26 cellular contexts compared by ENCODE assay signal in genomic region chrX:19661977-19662376, GRCh38.
DNase-seq lines count a peak whose midpoint lies in the region; ATAC-seq, FAIRE-seq and TF ChIP-seq lines count a peak whose summit lies in the region.
"Had no signal": no experiment of that assay in that cellular context is flagged by ENCODE, and none has a peak within 500 bp of the region (broad histone marks: within the 10 kb centered on the region; RNA-seq: fewer than 3 reads in every experiment).

No MANE protein-coding gene starts in this region.

- H3K27ac Mint-ChIP-seq in astrocyte (ENCODE audit: unreplicated experiment), result no peak overlapping the region
- H3K27ac Mint-ChIP-seq: GM23338 had no signal

- H4K20me1 ChIP-seq in SK-N-SH (ENCODE audit: insufficient read depth), result 0 out of 2 replicates have a peak, but pooled peaks cover 10% of the 10 kb centered on the region
- H4K20me1 ChIP-seq in astrocyte (ENCODE audit: insufficient read depth, low read length), result peaks cover 2% of the 10 kb centered on the region

- 38% methylated on average over 5 of the region's 5 CpGs for WGBS in SK-N-SH (ENCODE audit: low lambda C conversion rate)

- H3K4me3 ChIP-seq in SK-N-SH (ENCODE audit: low read depth in 2 of 2, low read length in 1 of 2), result peak overlapping the region in 1 of 2 experiments; percentile 7; a peak in 1 of 4 replicates
- no peak overlapping the region for H3K4me3 ChIP-seq in astrocyte (ENCODE audit: insufficient read depth, low read depth, low read length)
- H3K4me3 ChIP-seq: GM23338, Peyer's patch, SJSA1 had no signal

- H3K27ac ChIP-seq in SK-N-SH (ENCODE audit: low read depth in 2 of 2, low read length in 1 of 2) (peak overlapping the region in 1 of 2 experiments; percentile 79; a peak in 2 of 4 replicates), astrocyte (ENCODE audit: low read depth, low read length) (no peak overlapping the region)
- H3K27ac ChIP-seq: 22Rv1, Peyer's patch, SJSA1 had no signal

- no peak for DNase-seq in SK-N-SH
- DNase-seq in ELR (ENCODE audit: low read depth), result peak; percentile 49
- DNase-seq in astrocyte (ENCODE audit: low read depth), result no peak
- peak; percentile 12 for DNase-seq in fibroblast of the conjunctiva (ENCODE audit: low read depth)
- DNase-seq in NCI-H226, result no peak
- DNase-seq in GOT3 (lab: John Stamatoyannopoulos, UW), result no peak
- DNase-seq: AML-193; C1 segment of cervical spinal cord; Calu3; CD8-positive, alpha-beta memory T cell; DMS153; GF-D8; MV-4-11; NCI-H1105 treated with DMSO at 0.1 percent for 48 hours; NCI-H2029 treated with DMSO at 0.1 percent for 48 hours; NCI-H345; NCI-H524; NCI-H82; Peyer's patch had no signal

- no peaks in the 10 kb centered on the region for H3K9me3 Mint-ChIP-seq in astrocyte (ENCODE audit: unreplicated experiment)
- H3K9me3 Mint-ChIP-seq: CD8-positive, alpha-beta memory T cell; GM23338 had no signal

- H3K4me2 ChIP-seq in SK-N-SH, result 0 out of 2 replicates have a peak overlapping the region, but pooled peaks have one; percentile 42
- no peak overlapping the region for H3K4me2 ChIP-seq in astrocyte (ENCODE audit: low read length)
- H3K4me2 ChIP-seq: GM23338 had no signal

- H3K27me3 Mint-ChIP-seq in astrocyte (ENCODE audit: low read depth, unreplicated experiment), result no peaks in the 10 kb centered on the region

- H2AFZ ChIP-seq in SK-N-SH (ENCODE audit: low read depth) (no peak overlapping the region), astrocyte (ENCODE audit: low read depth, low read length) (no peak overlapping the region)
- H2AFZ ChIP-seq: GM23338 had no signal

- TF ChIP-seq EP300 in SK-N-SH (IDR thresholded peaks at IDR 0.05; ENCODE audit: borderline replicate concordance in 1 of 2, low read depth in 1 of 2, low read length in 1 of 2), result no peak

- no peak overlapping the region for H3K9ac ChIP-seq in SK-N-SH
- no peak overlapping the region for H3K9ac ChIP-seq in astrocyte (ENCODE audit: low read length)

- peaks cover 0 to 17% of the 10 kb centered on the region in 2 experiments for H3K36me3 ChIP-seq in SK-N-SH (replicated peaks in 1 of 2; ENCODE audit: control insufficient read depth in 1 of 2, insufficient read depth in 2 of 2, low read length in 1 of 2)
- no peaks in the 10 kb centered on the region for H3K36me3 ChIP-seq in astrocyte (ENCODE audit: insufficient read depth, low read length)
- H3K36me3 ChIP-seq: Peyer's patch, SJSA1 had no signal

- H3K4me3 Mint-ChIP-seq in astrocyte (ENCODE audit: unreplicated experiment), result no peak overlapping the region
- H3K4me3 Mint-ChIP-seq: CD8-positive, alpha-beta memory T cell; GM23338 had no signal

- H3K27me3 ChIP-seq in SK-N-SH (ENCODE audit: insufficient read depth) (no peaks in the 10 kb centered on the region), astrocyte (ENCODE audit: insufficient read depth, low read length) (no peaks in the 10 kb centered on the region)
- H3K27me3 ChIP-seq: Peyer's patch, SJSA1 had no signal

- peaks cover 0 to 17% of the 10 kb centered on the region in 2 experiments; a peak in 3 of 4 replicates for H3K4me1 ChIP-seq in SK-N-SH (ENCODE audit: control insufficient read depth in 1 of 2, insufficient read depth in 2 of 2, low read depth in 1 of 2, low read length in 1 of 2)
- no peaks in the 10 kb centered on the region for H3K4me1 ChIP-seq in astrocyte (ENCODE audit: insufficient read depth, low read length)
- H3K4me1 ChIP-seq: Peyer's patch, SJSA1 had no signal

- H3K36me3 Mint-ChIP-seq in astrocyte (ENCODE audit: low read depth, unreplicated experiment), result no peaks in the 10 kb centered on the region

- ATAC-seq in SK-N-SH treated with all-trans-retinoic acid at 6 μM for 48 hours (no peak), GM21825 (IDR thresholded peaks at IDR 0.05; ENCODE audit: unreplicated experiment) (no peak)
- ATAC-seq: GM23338, HCT116 had no signal

- TF ChIP-seq RAD21 in SK-N-SH (IDR thresholded peaks at IDR 0.05; ENCODE audit: low read length), result no peak

- FAIRE-seq in astrocyte (lab: Jason Lieb, UNC), result peak; percentile 60
- FAIRE-seq: HTR-8/SVneo had no signal

- H3K9me2 ChIP-seq in SK-N-SH, result no peaks in the 10 kb centered on the region

- H3K79me2 ChIP-seq in SK-N-SH (ENCODE audit: insufficient read depth) (peaks cover 99% of the 10 kb centered on the region), astrocyte (ENCODE audit: insufficient read depth, low read length) (peaks cover 35% of the 10 kb centered on the region)

- H3K4me1 Mint-ChIP-seq in astrocyte (ENCODE audit: low read depth, unreplicated experiment), result peaks cover 10% of the 10 kb centered on the region

- TF ChIP-seq CTCF in SK-N-SH (IDR thresholded peaks at IDR 0.05) (no peak), astrocyte (IDR thresholded peaks at IDR 0.05; ENCODE audit: insufficient read depth, low read depth, low read length) (no peak)

- CTCF ChIA-PET in SK-N-SH (lab: Yijun Ruan, JAX), result no interaction called here

- H3F3A ChIP-seq in SK-N-SH (replicated peaks; ENCODE audit: insufficient read depth), result peaks cover 40% of the 10 kb centered on the region

- POLR2A ChIA-PET in SK-N-SH (lab: Yijun Ruan, JAX), result no interaction called here

- H3K9me3 ChIP-seq in SK-N-SH (no peaks in the 10 kb centered on the region), astrocyte (ENCODE audit: insufficient read depth, low read depth, low read length) (no peaks in the 10 kb centered on the region)
- H3K9me3 ChIP-seq: Peyer's patch, SJSA1 had no signal

TF ChIP-seq in SK-N-SH, 30 proteins besides CTCF, POLR2A, EP300 and RAD21 (continues in another document):
- TF ChIP-seq, protein P1, sequence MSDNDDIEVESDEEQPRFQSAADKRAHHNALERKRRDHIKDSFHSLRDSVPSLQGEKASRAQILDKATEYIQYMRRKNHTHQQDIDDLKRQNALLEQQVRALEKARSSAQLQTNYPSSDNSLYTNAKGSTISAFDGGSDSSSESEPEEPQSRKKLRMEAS (IDR thresholded peaks at IDR 0.05; ENCODE audit: low read depth), result no peak
- TF ChIP-seq ELF1 (IDR thresholded peaks at IDR 0.05) (no peak), YY1 (IDR thresholded peaks at IDR 0.05; ENCODE audit: low read depth) (no peak), TEAD4 (IDR thresholded peaks at IDR 0.05; ENCODE audit: borderline replicate concordance, insufficient read depth) (no peak), REST (IDR thresholded peaks at IDR 0.05; ENCODE audit: low read depth, low read length) (no peak)

TF ChIP-seq in SK-N-SH treated with all-trans-retinoic acid at 6 μM for 48 hours, 23 proteins besides CTCF, POLR2A, EP300 and RAD21 (continues in another document):
- TF ChIP-seq ZNF8 (CRISPR knock-in tag; IDR thresholded peaks at IDR 0.05) (no peak), TCF4 (CRISPR knock-in tag; IDR thresholded peaks at IDR 0.05; ENCODE audit: borderline replicate concordance) (no peak), ESRRG (CRISPR knock-in tag; IDR thresholded peaks at IDR 0.05) (no peak), CSRNP3 (CRISPR knock-in tag; IDR thresholded peaks at IDR 0.05) (no peak), ZNF70 (CRISPR knock-in tag; IDR thresholded peaks at IDR 0.05) (no peak), ZC3H10 (CRISPR knock-in tag; IDR thresholded peaks at IDR 0.05) (no peak), PPARA (CRISPR knock-in tag; IDR thresholded peaks at IDR 0.05; ENCODE audit: borderline replicate concordance) (no peak), GLIS3 (CRISPR knock-in tag; IDR thresholded peaks at IDR 0.05) (no peak), ZNF565 (CRISPR knock-in tag; conservative IDR thresholded peaks at IDR 0.05; ENCODE audit: low read depth) (no peak), ARNTL (CRISPR knock-in tag; IDR thresholded peaks at IDR 0.05; ENCODE audit: borderline replicate concordance, low read depth) (no peak), ISL1 (CRISPR knock-in tag; IDR thresholded peaks at IDR 0.05) (no peak), RARB (CRISPR knock-in tag; IDR thresholded peaks at IDR 0.05) (no peak), CSDC2 (CRISPR knock-in tag; IDR thresholded peaks at IDR 0.05) (no peak)
- TF ChIP-seq, protein P2, sequence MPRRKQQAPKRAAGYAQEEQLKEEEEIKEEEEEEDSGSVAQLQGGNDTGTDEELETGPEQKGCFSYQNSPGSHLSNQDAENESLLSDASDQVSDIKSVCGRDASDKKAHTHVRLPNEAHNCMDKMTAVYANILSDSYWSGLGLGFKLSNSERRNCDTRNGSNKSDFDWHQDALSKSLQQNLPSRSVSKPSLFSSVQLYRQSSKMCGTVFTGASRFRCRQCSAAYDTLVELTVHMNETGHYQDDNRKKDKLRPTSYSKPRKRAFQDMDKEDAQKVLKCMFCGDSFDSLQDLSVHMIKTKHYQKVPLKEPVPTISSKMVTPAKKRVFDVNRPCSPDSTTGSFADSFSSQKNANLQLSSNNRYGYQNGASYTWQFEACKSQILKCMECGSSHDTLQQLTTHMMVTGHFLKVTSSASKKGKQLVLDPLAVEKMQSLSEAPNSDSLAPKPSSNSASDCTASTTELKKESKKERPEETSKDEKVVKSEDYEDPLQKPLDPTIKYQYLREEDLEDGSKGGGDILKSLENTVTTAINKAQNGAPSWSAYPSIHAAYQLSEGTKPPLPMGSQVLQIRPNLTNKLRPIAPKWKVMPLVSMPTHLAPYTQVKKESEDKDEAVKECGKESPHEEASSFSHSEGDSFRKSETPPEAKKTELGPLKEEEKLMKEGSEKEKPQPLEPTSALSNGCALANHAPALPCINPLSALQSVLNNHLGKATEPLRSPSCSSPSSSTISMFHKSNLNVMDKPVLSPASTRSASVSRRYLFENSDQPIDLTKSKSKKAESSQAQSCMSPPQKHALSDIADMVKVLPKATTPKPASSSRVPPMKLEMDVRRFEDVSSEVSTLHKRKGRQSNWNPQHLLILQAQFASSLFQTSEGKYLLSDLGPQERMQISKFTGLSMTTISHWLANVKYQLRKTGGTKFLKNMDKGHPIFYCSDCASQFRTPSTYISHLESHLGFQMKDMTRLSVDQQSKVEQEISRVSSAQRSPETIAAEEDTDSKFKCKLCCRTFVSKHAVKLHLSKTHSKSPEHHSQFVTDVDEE (CRISPR knock-in tag; IDR thresholded peaks at IDR 0.05), result no peak

Comparison
In these comparisons a context has a peak if more than half of its experiments do, and no peak if none do; other contexts are left out.
1. DNase-seq: peak in ELR (single experiment) and fibroblast of the conjunctiva (single experiment); none in SK-N-SH (single experiment), astrocyte (single experiment), NCI-H226 (single experiment) and GOT3 (single experiment).